In the genomic region with DNA sequence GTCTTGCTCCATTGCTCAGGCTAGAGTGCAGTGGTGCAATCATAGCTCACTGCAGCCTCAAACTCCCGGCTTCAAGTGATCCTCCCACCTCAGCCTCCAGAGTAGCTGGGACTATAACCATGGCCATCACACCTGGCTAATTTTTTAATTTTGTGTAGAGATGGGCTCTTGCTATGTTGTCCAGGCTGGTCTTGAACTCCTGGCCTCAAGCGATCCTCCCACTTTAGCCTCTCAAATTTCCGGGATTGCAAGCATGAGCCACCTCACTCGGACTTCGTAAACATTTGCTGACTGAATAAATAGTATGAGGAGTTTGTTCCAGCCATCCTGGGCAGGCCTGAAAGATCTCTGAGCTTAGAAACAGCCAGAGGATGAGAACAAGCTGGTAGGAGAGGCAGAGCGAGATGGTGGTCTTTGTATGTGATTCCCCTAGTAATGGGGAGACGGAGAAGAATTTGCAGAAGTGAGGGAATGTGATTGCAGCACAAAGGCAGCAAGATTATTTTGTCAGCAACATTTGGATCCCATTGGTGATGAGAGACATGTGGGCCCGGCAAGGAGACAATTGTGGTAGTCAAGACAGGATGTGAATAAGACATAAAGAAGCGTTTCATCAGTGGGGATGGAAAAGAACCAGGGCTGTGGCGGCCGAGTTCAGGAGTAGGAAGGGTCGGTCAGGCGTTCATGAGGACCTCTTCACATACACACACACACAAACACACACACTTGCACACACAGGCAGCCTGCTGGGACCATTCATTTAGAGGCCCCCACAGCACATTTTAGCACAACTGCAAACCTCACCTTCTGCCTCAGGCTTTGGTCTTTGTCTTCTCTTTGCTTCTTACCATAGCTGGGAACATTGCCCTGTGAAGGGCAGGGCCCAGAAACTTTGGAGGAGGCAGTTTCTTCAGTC, we compare ENCODE assay signal across 1 cellular context.
TF ChIP-seq lines count a peak whose summit lies in the region.

No MANE protein-coding gene starts in this region.

TF ChIP-seq in H1, 55 proteins besides CTCF, POLR2A, EP300 and RAD21 (continued from another document):
- TF ChIP-seq POU5F1 (IDR thresholded peaks at IDR 0.05; ENCODE audit: low read depth, low read length) = no peak
- TF ChIP-seq NRF1 (IDR thresholded peaks at IDR 0.05; ENCODE audit: low read depth, low read length) = no peak
